In the genomic region with DNA sequence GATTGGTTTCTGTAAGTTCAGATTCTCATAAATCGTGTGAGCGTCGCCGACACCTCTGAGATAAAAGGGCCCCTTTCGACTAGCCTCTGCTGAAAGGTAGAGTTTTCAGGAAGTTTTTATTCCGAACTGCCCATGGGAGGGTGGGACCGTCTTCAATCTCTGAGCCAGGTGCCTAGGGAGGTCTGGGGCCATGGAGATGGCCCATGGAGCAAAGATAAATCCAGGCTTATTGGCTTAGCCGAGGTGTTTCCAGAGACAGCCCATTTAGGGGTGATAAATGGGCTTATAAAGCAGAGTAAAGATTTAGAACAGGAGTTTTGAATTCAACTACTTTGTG, we compare ENCODE assay signal across 8 cellular contexts. TPM values are rescaled to one million over a fixed set of nuclear protein-coding genes. Genes with fewer than 3 reads are reported as not detected.
A peak's percentile ranks its signal among the peaks of the same experiment; 100 is the strongest.
DNase-seq lines count a peak whose midpoint lies in the region; ATAC-seq and TF ChIP-seq lines count a peak whose summit lies in the region.

No MANE protein-coding gene starts in this region.

- H3K4me3 ChIP-seq in AG09309 (ENCODE audit: control insufficient read depth, low read depth, low read length) (peak overlapping the region; percentile 96), KMS-11 (IDR thresholded peaks at IDR 0.05; ENCODE audit: insufficient read depth, low read depth, low read length) (peak overlapping the region; percentile 85), duodenal mucosa (ENCODE audit: low read depth in 1 of 2, low read length in 2 of 2) (peak overlapping the region; percentile 95 to 99), neuron (ENCODE audit: low read length) (peak overlapping the region; percentile 62)

- TF ChIP-seq CTCF in AG09309 (IDR thresholded peaks at IDR 0.05; ENCODE audit: control insufficient read depth, insufficient read depth, low read depth, low read length, missing control alignments) = no peak
- TF ChIP-seq CTCF in KMS-11 (conservative IDR thresholded peaks at IDR 0.05; ENCODE audit: low read depth, low read length) = no peak

- peaks cover 54% of the 10 kb centered on the region for H3K79me2 ChIP-seq in KMS-11 (ENCODE audit: insufficient read depth, low read depth)

- H3K9ac ChIP-seq in KMS-11 (peak overlapping the region; percentile 87), duodenal mucosa (ENCODE audit: low read depth in 1 of 2, low read length in 2 of 2) (peak overlapping the region; percentile 58 to 83)

- ATAC-seq in GM21381 (IDR thresholded peaks at IDR 0.05; ENCODE audit: unreplicated experiment) = peak; percentile 5

- H3K27ac ChIP-seq in KMS-11 (peak overlapping the region; percentile 74), duodenal mucosa (ENCODE audit: low read depth, low read length) (peak overlapping the region; percentile 42)

- no peaks in the 10 kb centered on the region; the same call in 1 of the 2 replicates for H3K36me3 ChIP-seq in KMS-11 (ENCODE audit: insufficient read depth)
- H3K36me3 ChIP-seq in duodenal mucosa (ENCODE audit: control insufficient read depth in 1 of 2, insufficient read depth in 2 of 2, low read length in 2 of 2) = no peaks in the 10 kb centered on the region
- H3K36me3 ChIP-seq in neuron (ENCODE audit: insufficient read depth, low read length) = no peaks in the 10 kb centered on the region

- H4K20me1 ChIP-seq in KMS-11 (ENCODE audit: insufficient read depth) = no peaks in the 10 kb centered on the region

- H3K27me3 ChIP-seq in KMS-11 (ENCODE audit: insufficient read depth, low read depth) (no peaks in the 10 kb centered on the region), duodenal mucosa (ENCODE audit: control insufficient read depth in 1 of 2, insufficient read depth in 2 of 2, low read length in 2 of 2) (no peaks in the 10 kb centered on the region), neuron (ENCODE audit: insufficient read depth, low read length) (no peaks in the 10 kb centered on the region)

- H3K9me3 ChIP-seq in duodenal mucosa (ENCODE audit: control insufficient read depth in 1 of 2, low read length in 2 of 2) = no peaks in the 10 kb centered on the region
- H3K9me3 ChIP-seq in neuron (ENCODE audit: low read length) = no peaks in the 10 kb centered on the region

- DNase-seq in AG09309 (ENCODE audit: low read depth) (no peak), KG1 (lab: John Stamatoyannopoulos, UW) (no peak), superior temporal gyrus (ENCODE audit: extremely low spot score) (no peak), ureter (ENCODE audit: low spot score) (no peak)

- H3K4me1 ChIP-seq in KMS-11 (ENCODE audit: low read depth, poor library complexity, severe bottlenecking) (peaks cover 23% of the 10 kb centered on the region), duodenal mucosa (ENCODE audit: control insufficient read depth in 1 of 2, insufficient read depth in 2 of 2, low read length in 2 of 2) (peaks cover 13 to 29% of the 10 kb centered on the region in 2 donors), neuron (ENCODE audit: insufficient read depth, low read length) (peaks cover 18% of the 10 kb centered on the region)

- H2AFZ ChIP-seq in KMS-11 (ENCODE audit: low read depth) (peak overlapping the region; percentile 45), neuron (ENCODE audit: low read depth, low read length) (peak overlapping the region; percentile 43)

- peak overlapping the region; percentile 92 for H3K4me2 ChIP-seq in KMS-11

RNA-seq across cellular contexts. Expression of a gene that starts 0.4 kb away (rescaled TPM):
- total RNA-seq in ureter = 41.4 TPM

RNA-seq across cellular contexts. Expression of a gene that starts 0.7 kb away (rescaled TPM):
- 16.0 TPM for total RNA-seq in ureter
